Comparison of ENCODE assay signal across 17 cellular contexts in genomic region chr6:329888-330691, GRCh38. TPM values are rescaled to one million over a fixed set of nuclear protein-coding genes. Genes with fewer than 3 reads are reported as not detected.
DNase-seq lines count a peak whose midpoint lies in the region; ATAC-seq and TF ChIP-seq lines count a peak whose summit lies in the region.
"Had no signal": no experiment of that assay in that cellular context is flagged by ENCODE, and none has a peak within 500 bp of the region (broad histone marks: within the 10 kb centered on the region; RNA-seq: fewer than 3 reads in every experiment).

No MANE protein-coding gene starts in this region.

- DNase-seq in AG08395 (ENCODE audit: low spot score) = peak; percentile 18
- peak; percentile 30 for DNase-seq in SK-MEL-5 (ENCODE audit: low read depth, low spot score)
- DNase-seq in left kidney (ENCODE audit: low read depth, low spot score) = peak; percentile 81
- no peak for DNase-seq in activated T-helper 2 cell treated with anti-CD3 and anti-CD28 coated beads, Interferon-gamma antibody, Interleukin-2, Interleukin-4, amounts not matched to agents 10 μg/mL and 5 μg/mL and 100 μg/mL, durations not matched to agents 14 hours and 24 hours and 36 hours (ENCODE audit: low spot score)
- no peak for DNase-seq in KG1 (lab: John Stamatoyannopoulos, UW)
- DNase-seq: amniotic stem cell; DMS53; effector memory CD4-positive, alpha-beta T cell; left lung; NCI-H1417; NCI-H69; occipital lobe; SJCRH30; stimulated activated CD8-positive, alpha-beta memory T cell treated with anti-CD3 and anti-CD28 coated beads, Interleukin-4, amount 100 ng/mL, for 48 hours had no signal

- TF ChIP-seq POLR2A in GM19193 (IDR thresholded peaks at IDR 0.05; ENCODE audit: extremely low read depth, insufficient read depth, insufficient read length) = peak; percentile 33

- no peak overlapping the region for H3K27ac Mint-ChIP-seq in activated T-helper 2 cell treated with anti-CD3 and anti-CD28 coated beads, Interferon-gamma antibody, Interleukin-2, Interleukin-4, amounts not matched to agents 10 μg/mL and 5 μg/mL and 100 μg/mL, durations not matched to agents 14 hours and 24 hours and 36 hours

- no peaks in the 10 kb centered on the region for H3K9me3 Mint-ChIP-seq in activated T-helper 2 cell treated with anti-CD3 and anti-CD28 coated beads, Interferon-gamma antibody, Interleukin-2, Interleukin-4, amounts not matched to agents 10 μg/mL and 5 μg/mL and 100 μg/mL, durations not matched to agents 14 hours and 24 hours and 36 hours

- no peaks in the 10 kb centered on the region for H3K27me3 Mint-ChIP-seq in activated T-helper 2 cell treated with anti-CD3 and anti-CD28 coated beads, Interferon-gamma antibody, Interleukin-2, Interleukin-4, amounts not matched to agents 10 μg/mL and 5 μg/mL and 100 μg/mL, durations not matched to agents 14 hours and 24 hours and 36 hours (ENCODE audit: low read depth)

- no peak overlapping the region for H3K4me3 Mint-ChIP-seq in activated T-helper 2 cell treated with anti-CD3 and anti-CD28 coated beads, Interferon-gamma antibody, Interleukin-2, Interleukin-4, amounts not matched to agents 10 μg/mL and 5 μg/mL and 100 μg/mL, durations not matched to agents 14 hours and 24 hours and 36 hours (ENCODE audit: low read depth)

- in situ Hi-C loops in SK-MEL-5 (cut with HindIII; ENCODE audit: low pct_unique_long_range_greater_than_20kb, low sequenced_read_pairs) = no loop called here

- H3K4me1 Mint-ChIP-seq in activated T-helper 2 cell treated with anti-CD3 and anti-CD28 coated beads, Interferon-gamma antibody, Interleukin-2, Interleukin-4, amounts not matched to agents 10 μg/mL and 5 μg/mL and 100 μg/mL, durations not matched to agents 14 hours and 24 hours and 36 hours (ENCODE audit: low read depth) = no peaks in the 10 kb centered on the region

- peaks cover 4% of the 10 kb centered on the region for H3K36me3 Mint-ChIP-seq in activated T-helper 2 cell treated with anti-CD3 and anti-CD28 coated beads, Interferon-gamma antibody, Interleukin-2, Interleukin-4, amounts not matched to agents 10 μg/mL and 5 μg/mL and 100 μg/mL, durations not matched to agents 14 hours and 24 hours and 36 hours (ENCODE audit: low read depth)

- ATAC-seq in HG02938 (IDR thresholded peaks at IDR 0.05; ENCODE audit: unreplicated experiment) = no peak
- no peak for ATAC-seq in HG03135 (IDR thresholded peaks at IDR 0.05; ENCODE audit: unreplicated experiment)
- ATAC-seq: left lung had no signal

- intact Hi-C loops in activated T-helper 2 cell treated with anti-CD3 and anti-CD28 coated beads, Interferon-gamma antibody, Interleukin-2, Interleukin-4, amounts not matched to agents 10 μg/mL and 5 μg/mL and 100 μg/mL, durations not matched to agents 14 hours and 24 hours and 36 hours (cut with micrococcal nuclease) = no loop called here

RNA-seq across cellular contexts. Expression of gene DUSP22, which starts 37.8 kb away (rescaled TPM):
- total RNA-seq in SK-MEL-5 (2014; rRNA removed; shearing (Covaris generic)) = 31.1 and 32.4 TPM in 2 replicates
- 36.2 and 45.2 TPM in 2 replicates for polyA plus RNA-seq in SK-MEL-5 (2015; cell fraction: cytosol; rRNA removed)
- 151 and 208 TPM in 2 replicates for polyA plus RNA-seq in SK-MEL-5 (2015; cell fraction: nucleus; rRNA removed)
- 27.5 and 28.6 TPM in 2 replicates for total RNA-seq in activated T-helper 2 cell treated with anti-CD3 and anti-CD28 coated beads, Interferon-gamma antibody, Interleukin-2, Interleukin-4, amounts not matched to agents 10 μg/mL and 5 μg/mL and 100 μg/mL, durations not matched to agents 14 hours and 24 hours and 36 hours

Comparison
In these comparisons a context has a peak if more than half of its experiments do, and no peak if none do; other contexts are left out.
1. DNase-seq: peak in AG08395 (single experiment), SK-MEL-5 (single experiment) and left kidney (single experiment); none in activated T-helper 2 cell treated with anti-CD3 and anti-CD28 coated beads, Interferon-gamma antibody, Interleukin-2, Interleukin-4, amounts not matched to agents 10 μg/mL and 5 μg/mL and 100 μg/mL, durations not matched to agents 14 hours and 24 hours and 36 hours (single experiment) and KG1 (single experiment).